In genomic region chr4:175090116-175090515, GRCh38 we compare ENCODE assay signal across 17 cellular contexts.
"Had no signal": no experiment of that assay in that cellular context is flagged by ENCODE, and none has a peak within 500 bp of the region (broad histone marks: within the 10 kb centered on the region; RNA-seq: fewer than 3 reads in every experiment).

No MANE protein-coding gene starts in this region.

- DNase-seq: activated B cell treated with CpG ODN at 0.5 μM for 24 hours; activated CD4-positive, alpha-beta memory T cell treated with anti-CD3 and anti-CD28 coated beads for 36 hours; activated CD4-positive, alpha-beta T cell treated with anti-CD3 and anti-CD28 coated beads for 4 hours; activated naive CD4-positive, alpha-beta T cell; activated naive CD8-positive, alpha-beta T cell treated with anti-CD3 and anti-CD28 coated beads for 36 hours; amniotic stem cell; effector memory CD8-positive, alpha-beta T cell; left cardiac atrium; mesenchymal stem cell; mucosa of descending colon; naive B cell; stimulated activated CD4-positive, alpha-beta T cell treated with anti-CD3 and anti-CD28 coated beads, Interleukin-2, amount 100 ng/mL, for 24 hours; stimulated activated naive CD4-positive, alpha-beta T cell treated with Interleukin-2 at 50 U/mL for 16 hours; thyroid gland had no signal

- H3K4me1 Mint-ChIP-seq: activated B cell treated with CpG ODN at 0.5 μM for 24 hours; activated naive CD8-positive, alpha-beta T cell treated with anti-CD3 and anti-CD28 coated beads for 36 hours; neural progenitor cell had no signal

- H3K4me1 ChIP-seq: neural progenitor cell, thyroid gland had no signal

- H3K36me3 Mint-ChIP-seq: activated CD4-positive, alpha-beta memory T cell treated with anti-CD3 and anti-CD28 coated beads for 36 hours; activated naive CD8-positive, alpha-beta T cell treated with anti-CD3 and anti-CD28 coated beads for 36 hours; naive B cell; neural progenitor cell had no signal

- H3K4me3 Mint-ChIP-seq: activated B cell treated with CpG ODN at 0.5 μM for 24 hours; activated CD4-positive, alpha-beta memory T cell treated with anti-CD3 and anti-CD28 coated beads for 36 hours; activated naive CD8-positive, alpha-beta T cell treated with anti-CD3 and anti-CD28 coated beads for 36 hours; effector memory CD8-positive, alpha-beta T cell; naive B cell; neural progenitor cell had no signal

- H3K9ac ChIP-seq: neural progenitor cell had no signal

- H3K4me3 ChIP-seq: hepatocyte, mucosa of descending colon, neural progenitor cell, thyroid gland had no signal

- H3K9me3 Mint-ChIP-seq: neural progenitor cell had no signal

- H3K27ac Mint-ChIP-seq: activated B cell treated with CpG ODN at 0.5 μM for 24 hours; activated CD4-positive, alpha-beta memory T cell treated with anti-CD3 and anti-CD28 coated beads for 36 hours; activated naive CD8-positive, alpha-beta T cell treated with anti-CD3 and anti-CD28 coated beads for 36 hours; effector memory CD8-positive, alpha-beta T cell; naive B cell; neural progenitor cell; progenitor cell of endocrine pancreas had no signal

- H3K9me3 ChIP-seq: thyroid gland had no signal

- ATAC-seq: effector memory CD8-positive, alpha-beta T cell; left cardiac atrium; mucosa of descending colon had no signal

- H3K27me3 Mint-ChIP-seq: activated B cell treated with CpG ODN at 0.5 μM for 24 hours; activated CD4-positive, alpha-beta memory T cell treated with anti-CD3 and anti-CD28 coated beads for 36 hours; activated naive CD8-positive, alpha-beta T cell treated with anti-CD3 and anti-CD28 coated beads for 36 hours; effector memory CD8-positive, alpha-beta T cell; naive B cell; progenitor cell of endocrine pancreas had no signal

- H3K36me3 ChIP-seq: neural progenitor cell, thyroid gland had no signal

- H3K27ac ChIP-seq: hepatocyte, neural progenitor cell, thyroid gland had no signal
